ENCODE assay signal across 9 cellular contexts in the genomic region with DNA sequence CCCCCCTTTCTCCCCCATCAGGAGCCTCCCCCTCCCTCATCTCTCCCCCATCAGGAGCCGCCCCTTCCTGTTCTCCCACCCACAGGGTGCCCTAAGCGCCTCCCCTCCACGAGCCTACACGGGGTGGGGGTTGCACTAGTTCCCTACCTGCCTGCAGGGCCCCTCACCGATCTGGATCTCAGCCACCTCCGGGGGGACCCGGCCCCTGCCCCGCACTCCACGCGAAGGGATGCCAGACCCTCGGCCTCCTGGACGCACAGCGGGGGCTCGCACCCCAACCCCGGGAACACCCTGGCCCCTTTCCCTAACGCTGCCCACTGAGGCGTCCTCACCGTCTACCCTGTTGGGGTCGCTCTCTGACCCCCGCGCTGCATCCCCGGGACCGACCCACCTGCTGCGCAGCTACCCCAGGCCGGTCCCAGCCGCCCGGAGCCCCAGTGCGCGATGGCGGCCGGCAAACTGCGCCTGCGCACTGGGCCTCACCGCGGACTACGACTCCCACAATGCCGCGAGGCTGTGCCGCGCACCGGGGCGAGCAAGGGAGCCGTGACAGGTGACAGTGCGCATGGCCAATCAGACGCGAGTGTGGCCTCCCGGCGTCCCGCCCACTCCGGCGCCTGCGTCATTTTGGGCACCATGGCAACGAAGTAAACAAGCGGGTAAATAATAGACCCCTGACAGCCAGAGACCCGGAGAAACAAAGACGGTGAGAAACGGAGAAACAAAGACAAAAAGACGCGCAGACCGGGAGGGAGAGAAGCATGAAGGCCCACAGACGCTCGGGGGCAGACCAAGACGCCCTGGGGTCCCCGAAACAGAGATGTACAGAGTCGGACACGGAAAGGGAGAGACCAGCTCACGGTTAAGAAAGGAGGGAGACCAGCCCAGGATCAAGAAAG. TPM values are rescaled to one million over a fixed set of nuclear protein-coding genes. Genes with fewer than 3 reads are reported as not detected.
DNase-seq lines count a peak whose midpoint lies in the region; ATAC-seq, FAIRE-seq and TF ChIP-seq lines count a peak whose summit lies in the region.
"Had no signal": no experiment of that assay in that cellular context is flagged by ENCODE, and none has a peak within 500 bp of the region (broad histone marks: within the 10 kb centered on the region; RNA-seq: fewer than 3 reads in every experiment).

Gene ZSCAN18, minus strand, starts transcription at position 449 of the 899 bp plus-strand sequence. CDS start 7,964 bp downstream, outside the sequence.

- H3K4me3 ChIP-seq in astrocyte of the cerebellum (ENCODE audit: low read depth, low read length) (peak within 1 kb of the TSS; percentile 96), hepatocyte (peak within 1 kb of the TSS; percentile 73), rectal smooth muscle tissue (ENCODE audit: low read length) (peak within 1 kb of the TSS; percentile 90)

- no peaks in the 10 kb centered on the region for H3K4me1 ChIP-seq in hepatocyte (ENCODE audit: insufficient read depth)
- peaks cover 7% of the 10 kb centered on the region for H3K4me1 ChIP-seq in rectal smooth muscle tissue (ENCODE audit: control insufficient read depth, insufficient read depth, low read length)

- H3K27me3 ChIP-seq in hepatocyte = no peaks in the 10 kb centered on the region
- H3K27me3 ChIP-seq in rectal smooth muscle tissue (ENCODE audit: control insufficient read depth, insufficient read depth, low read length) = no peaks in the 10 kb centered on the region

- peaks cover 4% of the 10 kb centered on the region for H3K4me1 Mint-ChIP-seq in T-helper 2 cell treated with Interferon-gamma antibody and Interleukin-4, amounts not matched to agents 5 μg/mL and 100 μg/mL, for 36 hours (ENCODE audit: low read depth)

- 2% methylated on average over 54 of the region's 67 CpGs for WGBS in hepatocyte (ENCODE audit: low lambda C conversion rate, missing lambda C conversion rate)

- peak within 1 kb of the TSS; percentile 82 for H3K4me3 Mint-ChIP-seq in T-helper 2 cell treated with Interferon-gamma antibody and Interleukin-4, amounts not matched to agents 5 μg/mL and 100 μg/mL, for 36 hours

- H3K4me2 ChIP-seq in hepatocyte = peak within 1 kb of the TSS; percentile 88

- in situ Hi-C loops in astrocyte of the cerebellum (cut with HindIII; ENCODE audit: low sequenced_read_pairs) = no loop called here

- DNase-seq in AG09319 (ENCODE audit: extremely low read depth, low read depth) = peak; percentile 94
- DNase-seq in NCI-H1048 (lab: John Stamatoyannopoulos, UW) = peak; percentile 90
- DNase-seq in T-helper 2 cell treated with Interferon-gamma antibody and Interleukin-4, amounts not matched to agents 5 μg/mL and 100 μg/mL, for 36 hours (ENCODE audit: low spot score) = peak; percentile 75
- DNase-seq in astrocyte of the cerebellum (ENCODE audit: low read depth) = peak; percentile 95
- DNase-seq in hepatocyte (ENCODE audit: low spot score) = peak; percentile 99
- DNase-seq in urothelium cell line (ENCODE audit: low spot score) = peak; percentile 99

- H3K36me3 Mint-ChIP-seq in T-helper 2 cell treated with Interferon-gamma antibody and Interleukin-4, amounts not matched to agents 5 μg/mL and 100 μg/mL, for 36 hours (ENCODE audit: low read depth) = peaks cover 9% of the 10 kb centered on the region

- peaks cover 39% of the 10 kb centered on the region for H3K9me3 Mint-ChIP-seq in T-helper 2 cell treated with Interferon-gamma antibody and Interleukin-4, amounts not matched to agents 5 μg/mL and 100 μg/mL, for 36 hours

- no peaks in the 10 kb centered on the region for H4K20me1 ChIP-seq in hepatocyte (ENCODE audit: insufficient read depth, poor library complexity, severe bottlenecking)

- H3K36me3 ChIP-seq in hepatocyte (replicated peaks; ENCODE audit: insufficient read depth, low read depth) (no peaks in the 10 kb centered on the region), rectal smooth muscle tissue (ENCODE audit: control insufficient read depth, insufficient read depth, low read length) (no peaks in the 10 kb centered on the region)

- H3K27ac ChIP-seq in hepatocyte (peak within 1 kb of the TSS; percentile 96), rectal smooth muscle tissue (ENCODE audit: low read depth, low read length) (peak within 1 kb of the TSS; percentile 97)

- peak within 1 kb of the TSS; percentile 92 for H3K9ac ChIP-seq in rectal smooth muscle tissue (ENCODE audit: low read length)

- no peaks in the 10 kb centered on the region for H3K9me2 ChIP-seq in hepatocyte (replicated peaks; ENCODE audit: insufficient read depth)

- no peaks in the 10 kb centered on the region for H3K9me3 ChIP-seq in hepatocyte (ENCODE audit: low read depth)

- peak; percentile 86 for ATAC-seq in GM19372 (IDR thresholded peaks at IDR 0.05; ENCODE audit: low read depth, unreplicated experiment)
- ATAC-seq: HCT116 had no signal

- H2AFZ ChIP-seq in hepatocyte = peak within 1 kb of the TSS; percentile 73

- TF ChIP-seq CTCF in AG09319 (IDR thresholded peaks at IDR 0.05; ENCODE audit: low read depth, low read length) (no peak), astrocyte of the cerebellum (IDR thresholded peaks at IDR 0.05; ENCODE audit: low read depth, low read length, missing control alignments) (no peak), hepatocyte (IDR thresholded peaks at IDR 0.05; ENCODE audit: poor library complexity) (peak; percentile 2)

- no peaks in the 10 kb centered on the region for H3K27me3 Mint-ChIP-seq in T-helper 2 cell treated with Interferon-gamma antibody and Interleukin-4, amounts not matched to agents 5 μg/mL and 100 μg/mL, for 36 hours (ENCODE audit: low read depth)

- H3K27ac Mint-ChIP-seq in T-helper 2 cell treated with Interferon-gamma antibody and Interleukin-4, amounts not matched to agents 5 μg/mL and 100 μg/mL, for 36 hours = peak within 1 kb of the TSS; percentile 97

- FAIRE-seq in urothelium cell line (lab: Jason Lieb, UNC) = peak; percentile 96

- H3K79me2 ChIP-seq in hepatocyte = peaks cover 16% of the 10 kb centered on the region

RNA-seq across cellular contexts. Expression of gene ZSCAN18, which starts in this region (rescaled TPM):
- 30.4 and 49.8 TPM in 2 replicates for total RNA-seq in hepatocyte
- polyA plus RNA-seq in hepatocyte = 51.8 and 59.1 TPM in 2 replicates

Comparison
In these comparisons a context has a peak if more than half of its experiments do, and no peak if none do; other contexts are left out.
1. Peak in every context shown above with its lines: DNase-seq, ATAC-seq, H3K4me3 ChIP-seq and H3K27ac ChIP-seq.